In genomic region chr1:64896546-64896945, GRCh38 we compare ENCODE assay signal across 13 cellular contexts.
DNase-seq lines count a peak whose midpoint lies in the region; ATAC-seq, FAIRE-seq and TF ChIP-seq lines count a peak whose summit lies in the region.
"Had no signal": no experiment of that assay in that cellular context is flagged by ENCODE, and none has a peak within 500 bp of the region (broad histone marks: within the 10 kb centered on the region; RNA-seq: fewer than 3 reads in every experiment).

No MANE protein-coding gene starts in this region.

- no peaks in the 10 kb centered on the region for H3K27me3 Mint-ChIP-seq in CD4-positive, CD25-positive, alpha-beta regulatory T cell
- no peaks in the 10 kb centered on the region for H3K27me3 Mint-ChIP-seq in nephron (ENCODE audit: low read depth)

- no peak overlapping the region for H2AFZ ChIP-seq in H1 (ENCODE audit: low read length)
- H2AFZ ChIP-seq in Karpas-422 (ENCODE audit: low read length): no peak overlapping the region

- peaks cover 89% of the 10 kb centered on the region for H3K4me1 ChIP-seq in CD4-positive, CD25-positive, alpha-beta regulatory T cell (ENCODE audit: control insufficient read depth, insufficient read depth, low read length, poor library complexity, severe bottlenecking)
- H3K4me1 ChIP-seq in H1 (replicated peaks in 1 of 4; ENCODE audit: control insufficient read depth in 3 of 4, insufficient read depth in 4 of 4, low read length in 3 of 4): peaks cover 3 to 12% (median 7%) of the 10 kb centered on the region in 4 experiments; a peak in 5 of 7 replicates
- peaks cover 63% of the 10 kb centered on the region for H3K4me1 ChIP-seq in psoas muscle
- peaks cover 14% of the 10 kb centered on the region for H3K4me1 ChIP-seq in Karpas-422 (ENCODE audit: low read length)

- no peak overlapping the region for H3K27ac ChIP-seq in CD4-positive, CD25-positive, alpha-beta regulatory T cell (ENCODE audit: insufficient read depth, low read length, poor library complexity, severe bottlenecking)
- H3K27ac ChIP-seq in H1 (ENCODE audit: low read depth, low read length): no peak overlapping the region
- no peak overlapping the region for H3K27ac ChIP-seq in psoas muscle
- no peak overlapping the region for H3K27ac ChIP-seq in Karpas-422 (ENCODE audit: low read length)

- peak overlapping the region; percentile 31 for H4K91ac ChIP-seq in H1 (replicated peaks; ENCODE audit: insufficient read length, low read length)

- 85% methylated on average over 8 of the region's 8 CpGs; no CpG with 5 or more reads in 1 of the 2 experiments for WGBS in H1 (ENCODE audit: extremely low coverage in 1 of 2, insufficient coverage in 1 of 2, insufficient read length in 1 of 2, insufficient replicate concordance in 2 of 2, low coverage in 1 of 2, low lambda C conversion rate in 2 of 2, missing lambda C conversion rate in 1 of 2), 2 experiments
- WGBS in psoas muscle, 3 donors: 78 to 86% (median 84%) methylated on average over 8 of the region's 8 CpGs

- no peaks in the 10 kb centered on the region for H3K9me3 Mint-ChIP-seq in CD4-positive, CD25-positive, alpha-beta regulatory T cell
- no peaks in the 10 kb centered on the region for H3K9me3 Mint-ChIP-seq in nephron

- peaks cover 7% of the 10 kb centered on the region for H3K36me3 Mint-ChIP-seq in CD4-positive, CD25-positive, alpha-beta regulatory T cell
- H3K36me3 Mint-ChIP-seq in nephron (ENCODE audit: low read depth): no peaks in the 10 kb centered on the region

- no peak overlapping the region for H3K18ac ChIP-seq in H1 (ENCODE audit: extremely low read depth, low read length)

- peak overlapping the region; percentile 34 to 73 (median 62) for H3K27ac Mint-ChIP-seq in CD4-positive, CD25-positive, alpha-beta regulatory T cell
- H3K27ac Mint-ChIP-seq in nephron: peak overlapping the region; percentile 91 to 97 (median 92)

- no peak overlapping the region for H3K4ac ChIP-seq in H1 (replicated peaks; ENCODE audit: insufficient read length, low read depth, low read length)

- H2BK15ac ChIP-seq in H1 (ENCODE audit: low read length): no peak overlapping the region

- no peak for TF ChIP-seq RAD21 in H1 (IDR thresholded peaks at IDR 0.05 in 1 of 2, conservative IDR thresholded peaks at IDR 0.05 in 1 of 2; ENCODE audit: low read depth in 2 of 2, low read length in 2 of 2)

- peaks cover 5% of the 10 kb centered on the region for H3K36me3 ChIP-seq in CD4-positive, CD25-positive, alpha-beta regulatory T cell (ENCODE audit: control insufficient read depth, insufficient read depth, low read length)
- H3K36me3 ChIP-seq in H1 (ENCODE audit: control insufficient read depth in 2 of 4, insufficient read depth in 4 of 4, low read length in 3 of 4) (no peaks in the 10 kb centered on the region), psoas muscle (ENCODE audit: insufficient read depth in 1 of 2, low read depth in 1 of 2) (no peaks in the 10 kb centered on the region), Karpas-422 (ENCODE audit: insufficient read depth, low read length) (no peaks in the 10 kb centered on the region)

- H3K4me1 Mint-ChIP-seq in CD4-positive, CD25-positive, alpha-beta regulatory T cell: peaks cover 61 to 97% (median 83%) of the 10 kb centered on the region in 4 donors
- peaks cover 78% of the 10 kb centered on the region for H3K4me1 Mint-ChIP-seq in nephron

- TF ChIP-seq POLR2A in H1 (IDR thresholded peaks at IDR 0.05; ENCODE audit: control extremely low read depth in 1 of 2, low read depth in 2 of 2, low read length in 2 of 2): no peak

- H2BK5ac ChIP-seq in H1 (ENCODE audit: low read depth, low read length): no peak overlapping the region

- DNase-seq in CD4-positive, CD25-positive, alpha-beta regulatory T cell: no peak
- DNase-seq in NCI-H69 (lab: John Stamatoyannopoulos, UW) (peak; percentile 28), H1 (ENCODE audit: low read depth in 1 of 2, low spot score in 2 of 2) (no peak), psoas muscle (no peak), HUDEP-2 (lab: John Stamatoyannopoulos, UW; ENCODE audit: unreplicated experiment in 76 of 76) (no peak), Karpas-422 (no peak)
- DNase-seq: activated CD4-positive, CD25-positive, alpha-beta regulatory T cell; activated CD8-positive, alpha-beta memory T cell treated with anti-CD3 and anti-CD28 coated beads, Interleukin-2, amount 50 U/mL, for 4 hours; NCI-H1048 had no signal

- TF ChIP-seq CTCF in H1 (IDR thresholded peaks at IDR 0.05; ENCODE audit: control extremely low read depth in 1 of 3, insufficient read depth in 1 of 3, low read depth in 1 of 3, low read length in 3 of 3) (no peak), nephron (IDR thresholded peaks at IDR 0.05; ENCODE audit: unreplicated experiment in 3 of 3) (no peak), psoas muscle (IDR thresholded peaks at IDR 0.05) (no peak)

- no peak overlapping the region for H2BK20ac ChIP-seq in H1 (ENCODE audit: low read length)

- CTCF ChIA-PET in H1 (lab: Charles Lee; ENCODE audit: partially characterized antibody): no interaction called here

- no peaks in the 10 kb centered on the region for H3K79me1 ChIP-seq in H1 (ENCODE audit: low read depth, low read length)

- H3K9ac ChIP-seq in H1 (replicated peaks in 1 of 4; ENCODE audit: extremely low read depth in 1 of 4, low read depth in 3 of 4, low read length in 3 of 4) (no peak overlapping the region), Karpas-422 (ENCODE audit: low read length) (no peak overlapping the region)

- no peak overlapping the region for H2BK12ac ChIP-seq in H1 (ENCODE audit: low read depth, low read length)

- no peak overlapping the region for H3K56ac ChIP-seq in H1 (replicated peaks; ENCODE audit: insufficient read length, low read depth, low read length)

- H4K20me1 ChIP-seq in H1 (replicated peaks in 1 of 2; ENCODE audit: control insufficient read depth in 1 of 2, insufficient read depth in 2 of 2, low read length in 2 of 2) (no peaks in the 10 kb centered on the region), Karpas-422 (ENCODE audit: insufficient read depth, low read depth, low read length) (peaks cover 74% of the 10 kb centered on the region)

- peaks cover 0 to 10% of the 10 kb centered on the region in 2 experiments; a peak in 1 of 4 replicates for H3K79me2 ChIP-seq in H1 (ENCODE audit: control insufficient read depth in 1 of 2, insufficient read depth in 2 of 2, low read length in 2 of 2)
- no peaks in the 10 kb centered on the region for H3K79me2 ChIP-seq in Karpas-422 (ENCODE audit: low read length)

- no peak overlapping the region for H3K14ac ChIP-seq in H1 (ENCODE audit: insufficient read length)

- no peaks in the 10 kb centered on the region for H3K27me3 ChIP-seq in CD4-positive, CD25-positive, alpha-beta regulatory T cell (ENCODE audit: control insufficient read depth, insufficient read depth, low read length)
- no peaks in the 10 kb centered on the region for H3K27me3 ChIP-seq in H1 (replicated peaks in 1 of 4; ENCODE audit: control insufficient read depth in 3 of 4, extremely low read depth in 1 of 4, insufficient read depth in 3 of 4, low read length in 3 of 4)
- H3K27me3 ChIP-seq in psoas muscle (ENCODE audit: insufficient read depth in 3 of 3, low read length in 2 of 3): no peaks in the 10 kb centered on the region
- no peaks in the 10 kb centered on the region for H3K27me3 ChIP-seq in Karpas-422 (ENCODE audit: low read length)

- H3K4me3 ChIP-seq in CD4-positive, CD25-positive, alpha-beta regulatory T cell (ENCODE audit: low read depth, low read length): no peak overlapping the region
- H3K4me3 ChIP-seq in H1 (ENCODE audit: extremely low read depth in 1 of 4, insufficient read depth in 2 of 4, low read depth in 3 of 4, low read length in 4 of 4) (no peak overlapping the region), psoas muscle (no peak overlapping the region), Karpas-422 (ENCODE audit: low read length) (no peak overlapping the region)

- no peak for TF ChIP-seq EP300 in H1 (IDR thresholded peaks at IDR 0.05; ENCODE audit: borderline replicate concordance in 1 of 2, low read depth in 2 of 2, low read length in 2 of 2)

- POLR2A ChIA-PET in H1 (lab: Charles Lee; ENCODE audit: partially characterized antibody): interaction anchor here (1.1 kb wide), 1 partner anchor 12 kb away, joined by 3 read pairs; no protein-coding TSS in a partner anchor

- H3K9me3 ChIP-seq in CD4-positive, CD25-positive, alpha-beta regulatory T cell (ENCODE audit: control insufficient read depth in 2 of 2, low read length in 2 of 2): no peaks in the 10 kb centered on the region
- H3K9me3 ChIP-seq in H1 (ENCODE audit: insufficient read depth in 2 of 2, low read depth in 1 of 2, low read length in 1 of 2) (no peaks in the 10 kb centered on the region), psoas muscle (no peaks in the 10 kb centered on the region), Karpas-422 (ENCODE audit: low read length) (no peaks in the 10 kb centered on the region)

- no peak overlapping the region for H3K23ac ChIP-seq in H1 (ENCODE audit: insufficient read length)

- ATAC-seq in CD4-positive, CD25-positive, alpha-beta regulatory T cell (ENCODE audit: low read depth in 2 of 2): no peak
- no peak for ATAC-seq in HG02759 (IDR thresholded peaks at IDR 0.05; ENCODE audit: unreplicated experiment)
- no peak for ATAC-seq in psoas muscle
- ATAC-seq: HepG2 had no signal

- no peaks in the 10 kb centered on the region for H3K23me2 ChIP-seq in H1 (ENCODE audit: low read depth, low read length)

- no peak overlapping the region for H2AK5ac ChIP-seq in H1 (ENCODE audit: low read depth, low read length)

- no peak overlapping the region for H4K8ac ChIP-seq in H1 (ENCODE audit: extremely low read depth, insufficient read depth, low read length)

- no peak overlapping the region for H4K5ac ChIP-seq in H1 (ENCODE audit: insufficient read length, low read depth, low read length)

- no peak overlapping the region for H3K4me2 ChIP-seq in H1 (ENCODE audit: insufficient read depth in 1 of 2, low read depth in 2 of 2, low read length in 2 of 2)
- no peak overlapping the region for H3K4me2 ChIP-seq in Karpas-422 (ENCODE audit: low read depth, low read length, poor library complexity, severe bottlenecking)

- H3K9me2 ChIP-seq in Karpas-422 (replicated peaks; ENCODE audit: insufficient read depth, low read length): no peaks in the 10 kb centered on the region

- no peak overlapping the region for H2BK120ac ChIP-seq in H1 (replicated peaks; ENCODE audit: low read depth, low read length)

- intact Hi-C loops in psoas muscle (cut with DNase I): loop anchor here (5.0 to 10.0 kb wide), 2 partner anchors 41 to 168 kb away; no protein-coding TSS in a partner anchor

- no peak for FAIRE-seq in H1 (lab: Jason Lieb, UNC)
- FAIRE-seq: GM12891, HepG2 had no signal

- H3K4me3 Mint-ChIP-seq in CD4-positive, CD25-positive, alpha-beta regulatory T cell: peak overlapping the region in 3 of 4 donors; percentile 16 to 62 (median 39)
- H3K4me3 Mint-ChIP-seq in nephron: peak overlapping the region in 2 of 3 experiments; percentile 12 to 13

TF ChIP-seq in H1, 55 proteins besides CTCF, POLR2A, EP300 and RAD21 (continues in another document):
- TF ChIP-seq RBBP5 (IDR thresholded peaks at IDR 0.05; ENCODE audit: borderline replicate concordance, low read depth, low read length) (no peak), CBX5 (IDR thresholded peaks at IDR 0.05; ENCODE audit: low read depth, low read length) (no peak)
